8 cellular contexts compared by ENCODE assay signal in genomic region chr2:30708491-30709290, GRCh38.
A peak's percentile ranks its signal among the peaks of the same experiment; 100 is the strongest.
DNase-seq lines count a peak whose midpoint lies in the region; ATAC-seq and TF ChIP-seq lines count a peak whose summit lies in the region.

No MANE protein-coding gene starts in this region.

- TF ChIP-seq CTCF in AG09319 (IDR thresholded peaks at IDR 0.05; ENCODE audit: low read depth, low read length) = peak; percentile 46
- peak in 2 of 3 experiments; percentile 7 to 34; a peak in 2 of 6 replicates for TF ChIP-seq CTCF in HCT116 (IDR thresholded peaks at IDR 0.05 in 2 of 3, conservative IDR thresholded peaks at IDR 0.05 in 1 of 3; ENCODE audit: borderline replicate concordance in 1 of 3, insufficient read depth in 1 of 3, low read depth in 2 of 3, low read length in 2 of 3)
- peak in 2 of 3 experiments; percentile 27 to 43 for TF ChIP-seq CTCF in ascending aorta (IDR thresholded peaks at IDR 0.05)
- peak in 1 of 2 donors; percentile 13 for TF ChIP-seq CTCF in left lung (IDR thresholded peaks at IDR 0.05)

- DNase-seq in AG09319 (ENCODE audit: extremely low read depth, low read depth) = no peak
- no peak for DNase-seq in HCT116 (ENCODE audit: low read depth, low spot score)
- peak in 1 of 2 donors; percentile 61 for DNase-seq in ascending aorta (ENCODE audit: low spot score in 2 of 2)
- DNase-seq in iris pigment epithelial cell (ENCODE audit: low read depth) = peak; percentile 36
- no peak for DNase-seq in NCI-H1930 (lab: John Stamatoyannopoulos, UW)
- no peak for DNase-seq in left lung
- DNase-seq in globus pallidus (ENCODE audit: low spot score) = no peak

- H4K20me1 ChIP-seq in HCT116 (ENCODE audit: insufficient read depth) = no peaks in the 10 kb centered on the region

- no peak overlapping the region for H3K4me3 ChIP-seq in HCT116 (replicated peaks in 1 of 2; ENCODE audit: low read depth in 1 of 2, low read length in 2 of 2)
- no peak overlapping the region for H3K4me3 ChIP-seq in ascending aorta
- no peak overlapping the region for H3K4me3 ChIP-seq in left lung

- POLR2A ChIA-PET in HCT116 (lab: Charles Lee) = no interaction called here

- TF ChIP-seq RAD21 in HCT116 (IDR thresholded peaks at IDR 0.05; ENCODE audit: low read depth) = no peak

- CTCF ChIA-PET in HCT116 (lab: Charles Lee) = interaction anchor here (0.9 to 4.2 kb wide), 5 partner anchors 461 to 544 kb away, joined by 3 to 152 read pairs (median 24); no protein-coding TSS in a partner anchor

- H3K79me2 ChIP-seq in HCT116 (ENCODE audit: insufficient read depth, low read length) = no peaks in the 10 kb centered on the region

- RAD21 ChIA-PET in HCT116 (lab: Charles Lee; ENCODE audit: low non-redundant PET in 1 of 2, low total read pairs in 2 of 2, uncharacterized antibody in 2 of 2, unreplicated experiment in 2 of 2) = no interaction called here

- intact Hi-C loops in HCT116 (cut with micrococcal nuclease) = no loop called here
- intact Hi-C loops in ascending aorta (cut with DNase I) = loop anchor here (5.0 kb wide), 5 partner anchors 141 to 361 kb away; partner anchors contain the start of gene LCLAT1
- intact Hi-C loops in left lung (cut with DNase I) = loop anchor here (5.0 to 10.0 kb wide), 3 partner anchors 501 to 541 kb away; no protein-coding TSS in a partner anchor

- H3K4me1 ChIP-seq in HCT116 (ENCODE audit: control insufficient read depth in 1 of 2, insufficient read depth in 2 of 2, low read length in 2 of 2) = no peaks in the 10 kb centered on the region
- peaks cover 0 to 3% of the 10 kb centered on the region in 2 donors for H3K4me1 ChIP-seq in ascending aorta
- peaks cover 3 to 23% of the 10 kb centered on the region in 2 donors for H3K4me1 ChIP-seq in left lung

- H3K27me3 ChIP-seq in HCT116 (ENCODE audit: insufficient read depth, low read length) = no peaks in the 10 kb centered on the region
- H3K27me3 ChIP-seq in ascending aorta = no peaks in the 10 kb centered on the region
- H3K27me3 ChIP-seq in left lung = no peaks in the 10 kb centered on the region

- H3K27ac ChIP-seq in HCT116 (ENCODE audit: low read depth, low read length) (no peak overlapping the region), ascending aorta (no peak overlapping the region), left lung (no peak overlapping the region)

- H3K4me2 ChIP-seq in HCT116 (ENCODE audit: low read length) = no peak overlapping the region

- H3K9me3 ChIP-seq in HCT116 (ENCODE audit: control insufficient read depth in 1 of 2, insufficient read depth in 1 of 2, low read depth in 1 of 2, low read length in 2 of 2) (peaks cover 3% of the 10 kb centered on the region in 2 experiments; a peak in 1 of 4 replicates), ascending aorta (no peaks in the 10 kb centered on the region), left lung (no peaks in the 10 kb centered on the region)

- TF ChIP-seq POLR2A in HCT116 (IDR thresholded peaks at IDR 0.05; ENCODE audit: borderline replicate concordance, extremely low read depth, insufficient read depth, insufficient read length) = no peak

- H3K9ac ChIP-seq in HCT116 (ENCODE audit: low read length) = no peak overlapping the region

- no TSS peak for BruUV-seq in HCT116 (replicated peaks; lab: Mats Ljungman, UMichigan)

- ATAC-seq in HCT116 (no peak), left lung (no peak), HG03097 (IDR thresholded peaks at IDR 0.05; ENCODE audit: low FRiP score, unreplicated experiment) (no peak)

- no peak overlapping the region for H2AFZ ChIP-seq in HCT116 (ENCODE audit: low read depth, low read length, poor library complexity, severe bottlenecking)

- H3K36me3 ChIP-seq in HCT116 (ENCODE audit: control insufficient read depth in 1 of 2, insufficient read depth in 2 of 2, low read length in 2 of 2) (no peaks in the 10 kb centered on the region), ascending aorta (no peaks in the 10 kb centered on the region), left lung (no peaks in the 10 kb centered on the region)

- H3K9me2 ChIP-seq in HCT116 (ENCODE audit: insufficient read depth) = no peaks in the 10 kb centered on the region

TF ChIP-seq in HCT116, 20 proteins besides CTCF, POLR2A, EP300 and RAD21:
- TF ChIP-seq ATF3 (IDR thresholded peaks at IDR 0.05) (no peak), SRF (IDR thresholded peaks at IDR 0.05; ENCODE audit: low read depth) (no peak), EZH2phosphoT487 (IDR thresholded peaks at IDR 0.05; ENCODE audit: borderline replicate concordance) (no peak), FOSL1 (IDR thresholded peaks at IDR 0.05; ENCODE audit: low read depth) (no peak), SP1 (IDR thresholded peaks at IDR 0.05; ENCODE audit: low read depth) (no peak), YY1 (IDR thresholded peaks at IDR 0.05; ENCODE audit: extremely low read depth, insufficient replicate concordance, low read depth, low read length) (no peak), ELF1 (IDR thresholded peaks at IDR 0.05; ENCODE audit: borderline replicate concordance, low read depth) (no peak), TCF7L2 (IDR thresholded peaks at IDR 0.05; ENCODE audit: borderline replicate concordance, extremely low read depth, insufficient read depth, insufficient read length) (no peak), CBX3 (IDR thresholded peaks at IDR 0.05; ENCODE audit: low read depth) (no peak), REST (IDR thresholded peaks at IDR 0.05; ENCODE audit: low read depth) (no peak), POLR2AphosphoS5 (IDR thresholded peaks at IDR 0.05; ENCODE audit: low read depth, low read length) (no peak), EGR1 (IDR thresholded peaks at IDR 0.05; ENCODE audit: low read depth) (no peak), ZNF274 (IDR thresholded peaks at IDR 0.05; ENCODE audit: low read depth, low read length) (no peak)
